Comparison of ENCODE assay signal across 10 cellular contexts in genomic region chr11:72719144-72719543, GRCh38. TPM values are rescaled to one million over a fixed set of nuclear protein-coding genes. Genes with fewer than 3 reads are reported as not detected.
DNase-seq lines count a peak whose midpoint lies in the region; FAIRE-seq and TF ChIP-seq lines count a peak whose summit lies in the region.
"Had no signal": no experiment of that assay in that cellular context is flagged by ENCODE, and none has a peak within 500 bp of the region (broad histone marks: within the 10 kb centered on the region; RNA-seq: fewer than 3 reads in every experiment).

No MANE protein-coding gene starts in this region.

- peak overlapping the region; percentile 97 for H3K4me3 Mint-ChIP-seq in activated naive CD4-positive, alpha-beta T cell treated with anti-CD3 and anti-CD28 coated beads, Interleukin-2, amount 50 U/mL, for 24 hours

- no peak for TF ChIP-seq EP300 in tibial nerve (IDR thresholded peaks at IDR 0.05)

- TF ChIP-seq CTCF in adrenal gland (IDR thresholded peaks at IDR 0.05) (no peak), kidney (IDR thresholded peaks at IDR 0.05; ENCODE audit: borderline replicate concordance, extremely low read depth, insufficient read depth) (no peak), tibial nerve (IDR thresholded peaks at IDR 0.05) (no peak)

- intact Hi-C loops in adrenal gland (cut with DNase I): loop anchor here in 1 of 2 donors (10.0 kb wide), 1 partner anchor 456 kb away; no protein-coding TSS in a partner anchor
- intact Hi-C loops in kidney (cut with DNase I): no loop called here

- H3K4me1 Mint-ChIP-seq in activated naive CD4-positive, alpha-beta T cell treated with anti-CD3 and anti-CD28 coated beads, Interleukin-2, amount 50 U/mL, for 24 hours: peaks cover 85% of the 10 kb centered on the region

- H3K9ac ChIP-seq in kidney (ENCODE audit: low read length in 2 of 2): peak overlapping the region; percentile 18 to 92

- H3K27ac ChIP-seq in adrenal gland: peak overlapping the region; percentile 47 to 90 (median 67)
- H3K27ac ChIP-seq in kidney (ENCODE audit: low read depth in 2 of 2, low read length in 2 of 2): peak overlapping the region; percentile 10 to 92
- peak overlapping the region in 3 of 4 donors; percentile 10 to 91 (median 89) for H3K27ac ChIP-seq in tibial nerve
- H3K27ac ChIP-seq: epithelial cell of prostate had no signal

- no peaks in the 10 kb centered on the region for H3K9me3 Mint-ChIP-seq in activated naive CD4-positive, alpha-beta T cell treated with anti-CD3 and anti-CD28 coated beads, Interleukin-2, amount 50 U/mL, for 24 hours

- H3K36me3 ChIP-seq in adrenal gland (replicated peaks in 1 of 2) (peaks cover 0 to 12% of the 10 kb centered on the region in 2 donors), kidney (ENCODE audit: control insufficient read depth in 1 of 2, insufficient read depth in 2 of 2, low read length in 2 of 2) (no peaks in the 10 kb centered on the region), tibial nerve (peaks cover 0 to 23% (median 0%) of the 10 kb centered on the region in 3 donors)

- 3 to 24% (median 22%) methylated on average over 2 of the region's 2 CpGs for WGBS in adrenal gland, 4 donors
- 33 to 43% methylated on average over 2 of the region's 2 CpGs for WGBS in tibial nerve, 2 donors

- no peak for FAIRE-seq in kidney (lab: Jason Lieb, UNC)

- H3K4me3 ChIP-seq in adrenal gland (peak overlapping the region in 1 of 4 donors; percentile 4), kidney (ENCODE audit: low read length in 2 of 2) (peak overlapping the region in 1 of 2 donors; percentile 87), tibial nerve (no peak overlapping the region)

- peaks cover 41 to 69% of the 10 kb centered on the region in 2 donors for H3K4me1 ChIP-seq in adrenal gland (replicated peaks in 1 of 2)
- peaks cover 16 to 49% of the 10 kb centered on the region in 2 donors for H3K4me1 ChIP-seq in kidney (ENCODE audit: control insufficient read depth in 1 of 2, insufficient read depth in 1 of 2, low read depth in 1 of 2, low read length in 2 of 2)
- H3K4me1 ChIP-seq in tibial nerve: peaks cover 0 to 94% (median 36%) of the 10 kb centered on the region in 4 donors

- peak overlapping the region; percentile 57 for H3K27ac Mint-ChIP-seq in activated naive CD4-positive, alpha-beta T cell treated with anti-CD3 and anti-CD28 coated beads, Interleukin-2, amount 50 U/mL, for 24 hours

- H3K27me3 Mint-ChIP-seq in activated naive CD4-positive, alpha-beta T cell treated with anti-CD3 and anti-CD28 coated beads, Interleukin-2, amount 50 U/mL, for 24 hours: no peaks in the 10 kb centered on the region

- H3K9me3 ChIP-seq in adrenal gland (replicated peaks in 1 of 3): no peaks in the 10 kb centered on the region
- no peaks in the 10 kb centered on the region for H3K9me3 ChIP-seq in kidney (ENCODE audit: control insufficient read depth in 1 of 2, low read length in 2 of 2)
- H3K9me3 ChIP-seq in tibial nerve: no peaks in the 10 kb centered on the region

- DNase-seq in activated naive CD4-positive, alpha-beta T cell treated with anti-CD3 and anti-CD28 coated beads, Interleukin-2, amount 50 U/mL, for 16 hours: no peak
- DNase-seq in adrenal gland (peak in 6 of 7 donors; percentile 50 to 94 (median 74)), kidney (peak; percentile 31), tibial nerve (ENCODE audit: low spot score in 2 of 2) (no peak), NCI-H2107 (lab: John Stamatoyannopoulos, UW) (no peak), AG20443 (ENCODE audit: low spot score) (no peak), HT-29 (ENCODE audit: low spot score) (no peak)
- DNase-seq: nucleus accumbens had no signal

- H3K27me3 ChIP-seq in adrenal gland: no peaks in the 10 kb centered on the region
- no peaks in the 10 kb centered on the region for H3K27me3 ChIP-seq in tibial nerve

- peak in 1 of 2 donors; percentile 27 for TF ChIP-seq POLR2A in adrenal gland (IDR thresholded peaks at IDR 0.05)
- no peak for TF ChIP-seq POLR2A in tibial nerve (IDR thresholded peaks at IDR 0.05)

- H3K36me3 Mint-ChIP-seq in activated naive CD4-positive, alpha-beta T cell treated with anti-CD3 and anti-CD28 coated beads, Interleukin-2, amount 50 U/mL, for 24 hours: no peaks in the 10 kb centered on the region

RNA-seq across cellular contexts. Expression of gene ARAP1, which starts 33.1 kb away (rescaled TPM):
- total RNA-seq in adrenal gland (100 to 1,000 TPM; 103 to 216 (median 153) TPM), kidney (80.8 TPM), tibial nerve (100 to 1,000 TPM; 104 to 151 (median 149) TPM)
- polyA plus RNA-seq in adrenal gland (100 to 1,000 TPM in 2 of 3 donors, 10 to 100 TPM in 1; 30.0 to 217 (median 150) TPM), kidney (ENCODE audit: insufficient read depth, low read depth, low replicate concordance) (58.2 TPM)
- total RNA-seq in HT-29 (2014; rRNA removed; shearing (Covaris generic)): 109 and 161 TPM in 2 replicates

RNA-seq across cellular contexts. Expression of gene PDE2A, which starts 44.9 kb away (rescaled TPM):
- 100 to 1,000 TPM in 2 of 8 donors, 10 to 100 TPM in 6; 52.3 to 226 (median 60.8) TPM for total RNA-seq in adrenal gland
- polyA plus RNA-seq in adrenal gland: 100 to 1,000 TPM in 1 of 3 donors, 10 to 100 TPM in 2; 70.4 to 106 (median 82.5) TPM
- total RNA-seq in kidney: 42.0 TPM
- polyA plus RNA-seq in kidney (ENCODE audit: insufficient read depth, low read depth, low replicate concordance): 12.6 TPM
- 10 to 100 TPM; 30.3 to 75.7 (median 43.1) TPM for total RNA-seq in tibial nerve
- total RNA-seq in HT-29 (2014; rRNA removed; shearing (Covaris generic)): 0.29 and 0.79 TPM in 2 replicates

Comparison
In these comparisons a context has a peak if more than half of its experiments do, and no peak if none do; other contexts are left out.
1. DNase-seq: peak in adrenal gland (6 of 7) and kidney (single experiment); none in activated naive CD4-positive, alpha-beta T cell treated with anti-CD3 and anti-CD28 coated beads, Interleukin-2, amount 50 U/mL, for 16 hours (single experiment), tibial nerve (0 of 2), NCI-H2107 (single experiment), AG20443 (single experiment) and HT-29 (single experiment).
2. RNA of gene PDE2A, which starts 44.9 kb away (total RNA-seq): 52.3 to 226 TPM in adrenal gland, 30.3 to 75.7 TPM in tibial nerve and 42.0 TPM in kidney (single experiment); 0.29 to 0.79 TPM in HT-29; every median in the first group is over 10 times any median in the second.
3. Peak in every context shown above with its lines, with median percentiles within 50 percentile points of each other: H3K27ac ChIP-seq.